ENCODE assay signal across 1 cellular context in the genomic region with DNA sequence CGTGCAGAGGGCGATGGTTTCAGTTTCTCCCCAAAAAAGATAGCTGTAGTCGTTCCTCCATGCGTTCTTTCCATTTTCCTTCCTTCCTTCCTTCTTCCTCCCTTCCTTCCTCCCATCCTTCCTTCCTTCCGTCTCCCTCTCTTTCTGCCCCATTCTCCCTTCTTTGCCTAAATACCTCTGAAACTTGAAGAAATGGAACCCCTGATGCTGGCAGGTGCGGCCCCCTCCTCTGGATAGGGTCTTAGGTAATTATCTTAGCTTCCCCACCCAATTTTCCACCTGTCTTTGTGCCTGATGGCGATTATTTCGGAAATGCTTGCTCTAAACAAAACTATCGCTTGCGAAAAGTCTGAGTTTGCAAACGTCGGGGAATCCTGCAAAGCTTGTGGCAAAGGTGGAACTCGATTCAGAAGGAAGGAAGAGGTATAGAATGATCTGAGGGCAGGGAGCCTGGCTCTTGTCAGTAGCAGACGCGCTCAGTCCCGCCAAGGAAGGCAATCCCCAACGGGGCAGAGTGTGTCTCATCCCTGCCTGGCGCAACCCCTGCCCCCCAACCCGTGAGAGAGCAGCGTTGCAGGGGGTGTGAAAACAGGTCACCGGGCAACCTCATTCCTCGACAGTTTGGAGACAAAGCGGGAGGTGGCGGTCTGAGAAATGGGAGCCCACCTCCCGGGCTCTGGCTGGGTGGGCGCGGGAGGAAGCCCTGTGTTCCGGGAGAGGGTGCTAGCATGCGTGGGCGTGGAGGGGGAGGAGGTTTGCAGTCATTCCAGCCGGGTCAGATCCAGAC.
TF ChIP-seq lines count a peak whose summit lies in the region.

No MANE protein-coding gene starts in this region.

TF ChIP-seq in IMR-90, 13 proteins besides CTCF, POLR2A, EP300 and RAD21:
- no peak for TF ChIP-seq CEBPB (IDR thresholded peaks at IDR 0.05; ENCODE audit: low read depth, low read length)
- TF ChIP-seq, protein P1, sequence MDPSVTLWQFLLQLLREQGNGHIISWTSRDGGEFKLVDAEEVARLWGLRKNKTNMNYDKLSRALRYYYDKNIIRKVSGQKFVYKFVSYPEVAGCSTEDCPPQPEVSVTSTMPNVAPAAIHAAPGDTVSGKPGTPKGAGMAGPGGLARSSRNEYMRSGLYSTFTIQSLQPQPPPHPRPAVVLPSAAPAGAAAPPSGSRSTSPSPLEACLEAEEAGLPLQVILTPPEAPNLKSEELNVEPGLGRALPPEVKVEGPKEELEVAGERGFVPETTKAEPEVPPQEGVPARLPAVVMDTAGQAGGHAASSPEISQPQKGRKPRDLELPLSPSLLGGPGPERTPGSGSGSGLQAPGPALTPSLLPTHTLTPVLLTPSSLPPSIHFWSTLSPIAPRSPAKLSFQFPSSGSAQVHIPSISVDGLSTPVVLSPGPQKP (IDR thresholded peaks at IDR 0.05; ENCODE audit: borderline replicate concordance, low read depth, low read length): no peak
- TF ChIP-seq CHD1 (IDR thresholded peaks at IDR 0.05; ENCODE audit: low read depth, low read length): no peak
- TF ChIP-seq NFE2L2 (IDR thresholded peaks at IDR 0.05; ENCODE audit: low read depth, low read length): no peak
- TF ChIP-seq MXI1 (IDR thresholded peaks at IDR 0.05; ENCODE audit: borderline replicate concordance, low read depth, low read length): no peak
- no peak for TF ChIP-seq MAFK (IDR thresholded peaks at IDR 0.05; ENCODE audit: low read depth, low read length)
- no peak for TF ChIP-seq MAZ (IDR thresholded peaks at IDR 0.05; ENCODE audit: borderline replicate concordance, low read depth, low read length)
- TF ChIP-seq, protein P2, sequence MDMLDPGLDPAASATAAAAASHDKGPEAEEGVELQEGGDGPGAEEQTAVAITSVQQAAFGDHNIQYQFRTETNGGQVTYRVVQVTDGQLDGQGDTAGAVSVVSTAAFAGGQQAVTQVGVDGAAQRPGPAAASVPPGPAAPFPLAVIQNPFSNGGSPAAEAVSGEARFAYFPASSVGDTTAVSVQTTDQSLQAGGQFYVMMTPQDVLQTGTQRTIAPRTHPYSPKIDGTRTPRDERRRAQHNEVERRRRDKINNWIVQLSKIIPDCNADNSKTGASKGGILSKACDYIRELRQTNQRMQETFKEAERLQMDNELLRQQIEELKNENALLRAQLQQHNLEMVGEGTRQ (IDR thresholded peaks at IDR 0.05; ENCODE audit: low read depth, low read length): no peak
- no peak for TF ChIP-seq SMC3 (IDR thresholded peaks at IDR 0.05; ENCODE audit: low read depth, low read length)
- no peak for TF ChIP-seq BHLHE40 (IDR thresholded peaks at IDR 0.05; ENCODE audit: low read depth, low read length)
- TF ChIP-seq FOS (IDR thresholded peaks at IDR 0.05; ENCODE audit: low read depth, low read length): no peak
- TF ChIP-seq RCOR1 (IDR thresholded peaks at IDR 0.05; ENCODE audit: insufficient replicate concordance, low read length): no peak
- no peak for TF ChIP-seq RFX5 (IDR thresholded peaks at IDR 0.05; ENCODE audit: low read depth, low read length)
